ENCODE assay signal across 1 cellular context in genomic region chr16:30060354-30061194, GRCh38.
TF ChIP-seq lines count a peak whose summit lies in the region.

No MANE protein-coding gene starts in this region.

TF ChIP-seq in HEK293, 187 proteins besides CTCF, POLR2A, EP300 and RAD21 (continued from another document):
- TF ChIP-seq ZNF18 (tag by site-specific recombination; IDR thresholded peaks at IDR 0.05) (no peak), ZNF335 (tag by site-specific recombination; conservative IDR thresholded peaks at IDR 0.05) (no peak), ZNF211 (tag by site-specific recombination; IDR thresholded peaks at IDR 0.05; ENCODE audit: low read depth) (no peak), ZNF76 (tag by site-specific recombination; IDR thresholded peaks at IDR 0.05; ENCODE audit: borderline replicate concordance, low read depth) (no peak), OSR2 (tag by site-specific recombination; IDR thresholded peaks at IDR 0.05) (no peak), ZNF223 (tag by site-specific recombination; IDR thresholded peaks at IDR 0.05) (no peak), TSHZ1 (tag by site-specific recombination; IDR thresholded peaks at IDR 0.05; ENCODE audit: borderline replicate concordance) (no peak), PRDM4 (tag by site-specific recombination; IDR thresholded peaks at IDR 0.05) (no peak), ZNF596 (tag by site-specific recombination; IDR thresholded peaks at IDR 0.05) (no peak), ZNF169 (tag by site-specific recombination; IDR thresholded peaks at IDR 0.05) (no peak), HOXC10 (CRISPR knock-in tag; IDR thresholded peaks at IDR 0.05) (no peak), IKZF3 (tag by site-specific recombination; IDR thresholded peaks at IDR 0.05) (peak; percentile 37; the same call in 1 of the 2 replicates), ZBTB1 (tag by site-specific recombination; IDR thresholded peaks at IDR 0.05) (no peak), ZNF747 (tag by site-specific recombination; IDR thresholded peaks at IDR 0.05) (no peak), ZNF202 (tag by site-specific recombination; IDR thresholded peaks at IDR 0.05; ENCODE audit: borderline replicate concordance) (no peak), ZNF449 (tag by site-specific recombination; IDR thresholded peaks at IDR 0.05) (no peak), ZNF513 (tag by site-specific recombination; IDR thresholded peaks at IDR 0.05) (no peak), ZNF266 (tag by site-specific recombination; IDR thresholded peaks at IDR 0.05; ENCODE audit: low read depth) (no peak), ZNF530 (tag by site-specific recombination; IDR thresholded peaks at IDR 0.05; ENCODE audit: low read depth) (no peak), ZNF48 (tag by site-specific recombination; IDR thresholded peaks at IDR 0.05) (no peak), SCRT2 (tag by site-specific recombination; IDR thresholded peaks at IDR 0.05) (no peak), ZNF549 (tag by site-specific recombination; IDR thresholded peaks at IDR 0.05) (no peak), ZNF341 (tag by site-specific recombination; IDR thresholded peaks at IDR 0.05; ENCODE audit: low read depth) (0 out of 2 replicates have a peak, but pooled peaks have one; percentile 26), ZNF148 (tag by site-specific recombination; IDR thresholded peaks at IDR 0.05; ENCODE audit: borderline replicate concordance) (no peak), ZNF366 (tag by site-specific recombination; conservative IDR thresholded peaks at IDR 0.05) (no peak; the same call in 1 of the 2 replicates), ZNF248 (tag by site-specific recombination; IDR thresholded peaks at IDR 0.05) (no peak), ZNF544 (tag by site-specific recombination; IDR thresholded peaks at IDR 0.05) (no peak), ZNF19 (tag by site-specific recombination; IDR thresholded peaks at IDR 0.05; ENCODE audit: low read depth) (no peak), SP2 (tag by site-specific recombination; IDR thresholded peaks at IDR 0.05) (0 out of 2 replicates have a peak, but pooled peaks have one; percentile 19), SALL2 (tag by site-specific recombination; IDR thresholded peaks at IDR 0.05; ENCODE audit: borderline replicate concordance) (no peak), KLF1 (tag by site-specific recombination; IDR thresholded peaks at IDR 0.05) (peak; percentile 78), ZNF121 (tag by site-specific recombination; IDR thresholded peaks at IDR 0.05) (no peak)
